1 cellular context compared by ENCODE assay signal in the genomic region with DNA sequence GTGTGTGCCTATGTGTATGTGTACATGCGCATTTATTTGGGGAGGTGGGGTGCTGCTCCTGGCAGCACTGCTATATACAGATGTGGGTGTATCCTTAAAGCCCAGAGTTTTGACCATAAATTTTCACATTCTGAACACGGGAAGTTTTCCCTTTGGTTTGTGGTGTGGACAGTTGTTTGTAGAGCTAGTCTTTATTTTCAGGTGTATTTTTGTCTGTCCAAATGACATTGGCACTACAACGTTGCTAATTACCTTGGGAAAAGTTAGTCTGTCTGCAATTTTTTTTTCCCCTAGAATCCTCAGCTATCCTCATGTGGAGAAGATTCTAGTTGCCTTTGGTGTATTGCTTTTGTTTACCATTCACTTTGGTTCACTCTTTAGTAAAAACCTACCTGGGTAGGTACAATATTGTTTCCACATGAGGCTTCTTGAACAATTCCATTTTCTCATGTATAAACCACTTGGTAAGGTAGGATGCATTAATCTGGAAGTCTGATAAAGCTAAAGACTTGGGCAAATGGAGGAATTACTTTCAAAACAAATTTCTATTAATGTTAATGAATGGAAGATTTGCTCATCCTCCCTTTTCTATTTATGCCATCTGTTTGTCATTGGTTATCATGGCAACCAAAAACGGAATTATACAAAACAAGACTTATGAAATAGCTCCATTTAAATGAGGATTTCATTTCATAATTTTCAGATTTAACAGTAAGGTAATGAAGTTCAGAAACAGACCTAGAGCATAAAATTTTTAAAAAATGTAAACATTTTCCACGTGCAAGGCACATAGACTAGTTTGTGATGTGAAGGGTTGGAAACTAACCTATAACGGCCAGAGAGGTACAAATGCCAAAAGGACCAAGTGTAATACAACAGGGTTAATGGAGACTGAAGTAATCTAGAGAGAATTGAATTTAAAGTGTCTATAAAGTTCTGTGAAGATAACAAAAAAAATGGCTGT.
TF ChIP-seq lines count a peak whose summit lies in the region.

No MANE protein-coding gene starts in this region.

TF ChIP-seq in WTC11, 78 proteins besides CTCF, POLR2A, EP300 and RAD21 (continued from another document):
- TF ChIP-seq, protein P1, sequence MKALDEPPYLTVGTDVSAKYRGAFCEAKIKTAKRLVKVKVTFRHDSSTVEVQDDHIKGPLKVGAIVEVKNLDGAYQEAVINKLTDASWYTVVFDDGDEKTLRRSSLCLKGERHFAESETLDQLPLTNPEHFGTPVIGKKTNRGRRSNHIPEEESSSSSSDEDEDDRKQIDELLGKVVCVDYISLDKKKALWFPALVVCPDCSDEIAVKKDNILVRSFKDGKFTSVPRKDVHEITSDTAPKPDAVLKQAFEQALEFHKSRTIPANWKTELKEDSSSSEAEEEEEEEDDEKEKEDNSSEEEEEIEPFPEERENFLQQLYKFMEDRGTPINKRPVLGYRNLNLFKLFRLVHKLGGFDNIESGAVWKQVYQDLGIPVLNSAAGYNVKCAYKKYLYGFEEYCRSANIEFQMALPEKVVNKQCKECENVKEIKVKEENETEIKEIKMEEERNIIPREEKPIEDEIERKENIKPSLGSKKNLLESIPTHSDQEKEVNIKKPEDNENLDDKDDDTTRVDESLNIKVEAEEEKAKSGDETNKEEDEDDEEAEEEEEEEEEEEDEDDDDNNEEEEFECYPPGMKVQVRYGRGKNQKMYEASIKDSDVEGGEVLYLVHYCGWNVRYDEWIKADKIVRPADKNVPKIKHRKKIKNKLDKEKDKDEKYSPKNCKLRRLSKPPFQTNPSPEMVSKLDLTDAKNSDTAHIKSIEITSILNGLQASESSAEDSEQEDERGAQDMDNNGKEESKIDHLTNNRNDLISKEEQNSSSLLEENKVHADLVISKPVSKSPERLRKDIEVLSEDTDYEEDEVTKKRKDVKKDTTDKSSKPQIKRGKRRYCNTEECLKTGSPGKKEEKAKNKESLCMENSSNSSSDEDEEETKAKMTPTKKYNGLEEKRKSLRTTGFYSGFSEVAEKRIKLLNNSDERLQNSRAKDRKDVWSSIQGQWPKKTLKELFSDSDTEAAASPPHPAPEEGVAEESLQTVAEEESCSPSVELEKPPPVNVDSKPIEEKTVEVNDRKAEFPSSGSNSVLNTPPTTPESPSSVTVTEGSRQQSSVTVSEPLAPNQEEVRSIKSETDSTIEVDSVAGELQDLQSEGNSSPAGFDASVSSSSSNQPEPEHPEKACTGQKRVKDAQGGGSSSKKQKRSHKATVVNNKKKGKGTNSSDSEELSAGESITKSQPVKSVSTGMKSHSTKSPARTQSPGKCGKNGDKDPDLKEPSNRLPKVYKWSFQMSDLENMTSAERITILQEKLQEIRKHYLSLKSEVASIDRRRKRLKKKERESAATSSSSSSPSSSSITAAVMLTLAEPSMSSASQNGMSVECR (CRISPR knock-in tag; IDR thresholded peaks at IDR 0.05; ENCODE audit: borderline replicate concordance) = no peak
- 0 out of 2 replicates have a peak, but pooled peaks have one; percentile 37 for TF ChIP-seq ZNF416 (CRISPR knock-in tag; IDR thresholded peaks at IDR 0.05)
- TF ChIP-seq KAT7 (CRISPR knock-in tag; IDR thresholded peaks at IDR 0.05; ENCODE audit: borderline replicate concordance) = no peak
- TF ChIP-seq SMAD4 (CRISPR knock-in tag; IDR thresholded peaks at IDR 0.05) = no peak
- TF ChIP-seq, protein P2, sequence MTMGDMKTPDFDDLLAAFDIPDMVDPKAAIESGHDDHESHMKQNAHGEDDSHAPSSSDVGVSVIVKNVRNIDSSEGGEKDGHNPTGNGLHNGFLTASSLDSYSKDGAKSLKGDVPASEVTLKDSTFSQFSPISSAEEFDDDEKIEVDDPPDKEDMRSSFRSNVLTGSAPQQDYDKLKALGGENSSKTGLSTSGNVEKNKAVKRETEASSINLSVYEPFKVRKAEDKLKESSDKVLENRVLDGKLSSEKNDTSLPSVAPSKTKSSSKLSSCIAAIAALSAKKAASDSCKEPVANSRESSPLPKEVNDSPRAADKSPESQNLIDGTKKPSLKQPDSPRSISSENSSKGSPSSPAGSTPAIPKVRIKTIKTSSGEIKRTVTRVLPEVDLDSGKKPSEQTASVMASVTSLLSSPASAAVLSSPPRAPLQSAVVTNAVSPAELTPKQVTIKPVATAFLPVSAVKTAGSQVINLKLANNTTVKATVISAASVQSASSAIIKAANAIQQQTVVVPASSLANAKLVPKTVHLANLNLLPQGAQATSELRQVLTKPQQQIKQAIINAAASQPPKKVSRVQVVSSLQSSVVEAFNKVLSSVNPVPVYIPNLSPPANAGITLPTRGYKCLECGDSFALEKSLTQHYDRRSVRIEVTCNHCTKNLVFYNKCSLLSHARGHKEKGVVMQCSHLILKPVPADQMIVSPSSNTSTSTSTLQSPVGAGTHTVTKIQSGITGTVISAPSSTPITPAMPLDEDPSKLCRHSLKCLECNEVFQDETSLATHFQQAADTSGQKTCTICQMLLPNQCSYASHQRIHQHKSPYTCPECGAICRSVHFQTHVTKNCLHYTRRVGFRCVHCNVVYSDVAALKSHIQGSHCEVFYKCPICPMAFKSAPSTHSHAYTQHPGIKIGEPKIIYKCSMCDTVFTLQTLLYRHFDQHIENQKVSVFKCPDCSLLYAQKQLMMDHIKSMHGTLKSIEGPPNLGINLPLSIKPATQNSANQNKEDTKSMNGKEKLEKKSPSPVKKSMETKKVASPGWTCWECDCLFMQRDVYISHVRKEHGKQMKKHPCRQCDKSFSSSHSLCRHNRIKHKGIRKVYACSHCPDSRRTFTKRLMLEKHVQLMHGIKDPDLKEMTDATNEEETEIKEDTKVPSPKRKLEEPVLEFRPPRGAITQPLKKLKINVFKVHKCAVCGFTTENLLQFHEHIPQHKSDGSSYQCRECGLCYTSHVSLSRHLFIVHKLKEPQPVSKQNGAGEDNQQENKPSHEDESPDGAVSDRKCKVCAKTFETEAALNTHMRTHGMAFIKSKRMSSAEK (CRISPR knock-in tag; IDR thresholded peaks at IDR 0.05; ENCODE audit: borderline replicate concordance) = peak; percentile 28; the same call in 1 of the 2 replicates
- no peak for TF ChIP-seq FOXK1 (CRISPR knock-in tag; IDR thresholded peaks at IDR 0.05)
- TF ChIP-seq, protein P3, sequence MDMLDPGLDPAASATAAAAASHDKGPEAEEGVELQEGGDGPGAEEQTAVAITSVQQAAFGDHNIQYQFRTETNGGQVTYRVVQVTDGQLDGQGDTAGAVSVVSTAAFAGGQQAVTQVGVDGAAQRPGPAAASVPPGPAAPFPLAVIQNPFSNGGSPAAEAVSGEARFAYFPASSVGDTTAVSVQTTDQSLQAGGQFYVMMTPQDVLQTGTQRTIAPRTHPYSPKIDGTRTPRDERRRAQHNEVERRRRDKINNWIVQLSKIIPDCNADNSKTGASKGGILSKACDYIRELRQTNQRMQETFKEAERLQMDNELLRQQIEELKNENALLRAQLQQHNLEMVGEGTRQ (CRISPR knock-in tag; IDR thresholded peaks at IDR 0.05) = no peak
- TF ChIP-seq SOX15 (CRISPR knock-in tag; IDR thresholded peaks at IDR 0.05) = no peak
- no peak for TF ChIP-seq ESRRA (CRISPR knock-in tag; IDR thresholded peaks at IDR 0.05; ENCODE audit: borderline replicate concordance)
- no peak for TF ChIP-seq ZNF138 (CRISPR knock-in tag; conservative IDR thresholded peaks at IDR 0.05)
- TF ChIP-seq, protein P4, sequence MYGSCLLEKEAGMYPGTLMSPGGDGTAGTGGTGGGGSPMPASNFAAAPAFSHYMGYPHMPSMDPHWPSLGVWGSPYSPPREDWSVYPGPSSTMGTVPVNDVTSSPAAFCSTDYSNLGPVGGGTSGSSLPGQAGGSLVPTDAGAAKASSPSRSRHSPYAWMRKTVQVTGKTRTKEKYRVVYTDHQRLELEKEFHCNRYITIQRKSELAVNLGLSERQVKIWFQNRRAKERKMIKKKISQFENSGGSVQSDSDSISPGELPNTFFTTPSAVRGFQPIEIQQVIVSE (CRISPR knock-in tag; IDR thresholded peaks at IDR 0.05; ENCODE audit: borderline replicate concordance) = peak; percentile 1; the same call in 1 of the 2 replicates
- TF ChIP-seq ZNF263 (CRISPR knock-in tag; IDR thresholded peaks at IDR 0.05; ENCODE audit: low read depth) = no peak
- TF ChIP-seq, protein P5, sequence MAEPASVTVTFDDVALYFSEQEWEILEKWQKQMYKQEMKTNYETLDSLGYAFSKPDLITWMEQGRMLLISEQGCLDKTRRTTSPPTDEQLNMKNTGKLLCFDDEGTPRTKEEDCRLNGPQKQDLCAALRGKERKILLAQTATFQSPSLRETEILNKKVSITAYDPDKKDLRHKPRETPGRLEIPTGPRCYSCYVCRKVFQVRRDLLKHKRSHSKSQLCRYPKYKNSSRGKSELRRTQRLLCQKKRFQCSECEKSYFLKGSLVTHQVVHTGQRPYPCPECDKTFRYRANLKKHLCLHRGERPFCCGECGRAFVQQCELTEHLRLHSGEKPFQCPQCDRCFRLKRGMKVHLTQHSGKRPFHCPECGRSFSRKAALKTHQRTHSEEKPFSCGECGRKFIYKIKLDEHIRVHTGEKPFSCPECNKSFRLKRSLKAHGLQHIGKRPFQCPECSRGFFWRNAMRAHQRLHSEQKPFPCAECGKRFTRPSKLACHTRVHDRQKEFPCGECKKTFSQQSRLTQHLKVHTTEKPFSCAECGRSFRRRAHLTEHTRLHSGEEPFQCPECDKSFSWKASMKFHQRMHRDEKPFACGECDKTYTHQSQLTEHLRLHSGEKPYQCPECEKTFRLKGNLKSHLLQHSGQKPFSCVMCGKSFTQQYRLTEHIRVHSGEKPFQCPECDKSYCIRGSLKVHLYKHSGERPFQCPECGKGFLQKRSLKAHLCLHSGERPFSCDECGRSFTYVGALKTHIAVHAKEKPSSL (CRISPR knock-in tag; conservative IDR thresholded peaks at IDR 0.05) = no peak
- TF ChIP-seq ZNF121 (CRISPR knock-in tag; IDR thresholded peaks at IDR 0.05) = no peak
